Comparison of ENCODE assay signal across 17 cellular contexts in the genomic region with DNA sequence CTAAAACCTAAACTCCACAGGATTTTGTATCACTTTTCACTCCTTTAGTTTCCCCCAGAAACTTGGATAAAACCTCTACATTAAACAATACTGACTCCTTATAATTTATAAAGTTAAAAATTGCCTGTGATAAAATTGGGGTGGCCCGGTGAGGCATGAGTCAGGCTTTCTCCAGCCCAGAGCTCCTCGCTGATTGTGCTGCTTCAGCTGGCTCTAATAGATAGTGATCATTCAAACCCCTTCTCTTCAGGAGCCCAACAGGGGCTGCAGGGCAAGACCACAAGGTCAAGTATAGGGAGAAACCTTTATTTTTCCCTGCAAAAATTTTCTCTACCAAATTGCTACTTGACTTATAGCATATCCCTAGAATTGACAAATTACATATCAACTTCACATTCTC.
DNase-seq lines count a peak whose midpoint lies in the region; ATAC-seq and TF ChIP-seq lines count a peak whose summit lies in the region.
"Had no signal": no experiment of that assay in that cellular context is flagged by ENCODE, and none has a peak within 500 bp of the region (broad histone marks: within the 10 kb centered on the region; RNA-seq: fewer than 3 reads in every experiment).

No MANE protein-coding gene starts in this region.

- TF ChIP-seq CTCF in GM23338 (conservative IDR thresholded peaks at IDR 0.05; ENCODE audit: low read depth in 2 of 2) (no peak), WTC11 (IDR thresholded peaks at IDR 0.05) (no peak), glutamatergic neuron (IDR thresholded peaks at IDR 0.05; ENCODE audit: partially characterized antibody, unreplicated experiment) (no peak), gastrocnemius medialis (IDR thresholded peaks at IDR 0.05 in 4 of 5, conservative IDR thresholded peaks at IDR 0.05 in 1 of 5) (no peak)

- CTCF ChIA-PET in WTC11 (lab: Charles Lee), result interaction anchor here (1.0 kb wide), 1 partner anchor 635 kb away, joined by 3 read pairs; no protein-coding TSS in a partner anchor

- no peaks in the 10 kb centered on the region for H4K20me1 ChIP-seq in GM23338 (replicated peaks; ENCODE audit: insufficient read depth)

- intact Hi-C loops in gastrocnemius medialis (cut with DNase I; ENCODE audit: low total_unique reads), result loop anchor here (5.0 kb wide), 3 partner anchors 39 to 549 kb away; partner anchors contain the start of gene TBC1D5

- no peaks in the 10 kb centered on the region for H3K36me3 ChIP-seq in GM23338 (ENCODE audit: insufficient read depth)
- H3K36me3 ChIP-seq in gastrocnemius medialis, result no peaks in the 10 kb centered on the region

- H3K4me3 Mint-ChIP-seq in GM23338, result no peak overlapping the region
- no peak overlapping the region for H3K4me3 Mint-ChIP-seq in WTC11
- H3K4me3 Mint-ChIP-seq in glutamatergic neuron (ENCODE audit: unreplicated experiment), result no peak overlapping the region
- H3K4me3 Mint-ChIP-seq: CD4-positive, alpha-beta T cell had no signal

- no peak overlapping the region for H2AFZ ChIP-seq in GM23338

- peaks cover 2% of the 10 kb centered on the region for H3K27me3 Mint-ChIP-seq in GM23338 (ENCODE audit: insufficient read depth, low read depth, poor library complexity)
- no peaks in the 10 kb centered on the region for H3K27me3 Mint-ChIP-seq in WTC11 (ENCODE audit: low read depth)
- H3K27me3 Mint-ChIP-seq in glutamatergic neuron (ENCODE audit: unreplicated experiment), result no peaks in the 10 kb centered on the region
- H3K27me3 Mint-ChIP-seq: CD4-positive, alpha-beta T cell had no signal

- POLR2A ChIA-PET in WTC11 (lab: Charles Lee), result no interaction called here

- H3K4me1 ChIP-seq in GM23338 (ENCODE audit: insufficient read depth), result peaks cover 7% of the 10 kb centered on the region
- peaks cover 41 to 50% of the 10 kb centered on the region in 2 donors for H3K4me1 ChIP-seq in gastrocnemius medialis

- no peaks in the 10 kb centered on the region for H3K9me3 Mint-ChIP-seq in GM23338
- H3K9me3 Mint-ChIP-seq in WTC11, result no peaks in the 10 kb centered on the region
- H3K9me3 Mint-ChIP-seq in glutamatergic neuron (ENCODE audit: unreplicated experiment), result no peaks in the 10 kb centered on the region
- H3K9me3 Mint-ChIP-seq: CD4-positive, alpha-beta T cell had no signal

- no peak overlapping the region for H3K27ac ChIP-seq in GM23338 (ENCODE audit: low read depth)
- peak overlapping the region; percentile 59 to 86 (median 85) for H3K27ac ChIP-seq in gastrocnemius medialis
- H3K27ac ChIP-seq: SK-N-MC had no signal

- no peaks in the 10 kb centered on the region for H3K79me2 ChIP-seq in GM23338 (replicated peaks; ENCODE audit: insufficient read depth)

- H3K27ac Mint-ChIP-seq in GM23338, result peak overlapping the region; percentile 74
- H3K27ac Mint-ChIP-seq in WTC11, result no peak overlapping the region
- peak overlapping the region; percentile 8 for H3K27ac Mint-ChIP-seq in glutamatergic neuron (ENCODE audit: unreplicated experiment)
- H3K27ac Mint-ChIP-seq: CD4-positive, alpha-beta T cell had no signal

- H3K9me3 ChIP-seq in gastrocnemius medialis, result no peaks in the 10 kb centered on the region

- H3K4me3 ChIP-seq in GM23338 (no peak overlapping the region), gastrocnemius medialis (no peak overlapping the region)
- H3K4me3 ChIP-seq: SK-N-MC had no signal

- ATAC-seq in GM23338 (peak; percentile 57), WTC11 (peak; percentile 41; the same call in 1 of the 2 replicates), gastrocnemius medialis (no peak), GM21515 (IDR thresholded peaks at IDR 0.05; ENCODE audit: unreplicated experiment) (no peak)

- in situ Hi-C loops in gastrocnemius medialis (cut with MboI; ENCODE audit: low sequenced_read_pairs in 4 of 4), result loop anchor here in 1 of 4 donors (25.0 kb wide), 1 partner anchor 906 kb away; no protein-coding TSS in a partner anchor

- no peak for DNase-seq in GM23338 (ENCODE audit: low spot score)
- DNase-seq in WTC11 (ENCODE audit: low spot score), result no peak
- DNase-seq in glutamatergic neuron, result no peak
- no peak for DNase-seq in gastrocnemius medialis
- DNase-seq in activated CD4-positive, alpha-beta T cell treated with anti-CD3 and anti-CD28 coated beads for 4 hours, result no peak
- no peak for DNase-seq in LoVo (ENCODE audit: low spot score)
- DNase-seq in central memory CD4-positive, alpha-beta T cell, result no peak
- DNase-seq: CD4-positive, alpha-beta T cell; NCI-H1105; NCI-H1436 treated with DMSO at 0.1 percent for 48 hours; NCI-H187 treated with DMSO at 0.1 percent for 48 hours; NCI-H2171 treated with DMSO at 0.1 percent for 48 hours; NCI-H524 treated with DMSO at 0.1 percent for 48 hours; NCI-H82; SIG-M5 had no signal

- TF ChIP-seq POLR2A in gastrocnemius medialis (IDR thresholded peaks at IDR 0.05), result no peak

- H3K4me1 Mint-ChIP-seq in GM23338 (peaks cover 26% of the 10 kb centered on the region; the same call in 2 of the 3 replicates), WTC11 (peaks cover 27% of the 10 kb centered on the region), glutamatergic neuron (ENCODE audit: low read depth, unreplicated experiment) (peaks cover 23% of the 10 kb centered on the region)

- H3K4me2 ChIP-seq in GM23338, result 0 out of 2 replicates have a peak overlapping the region, but pooled peaks have one; percentile 6

- H3F3A ChIP-seq in GM23338 (replicated peaks; ENCODE audit: low read depth), result no peaks in the 10 kb centered on the region

- H3K27me3 ChIP-seq in GM23338 (ENCODE audit: insufficient read depth) (no peaks in the 10 kb centered on the region), gastrocnemius medialis (no peaks in the 10 kb centered on the region)

- H3K36me3 Mint-ChIP-seq in GM23338 (ENCODE audit: low read depth), result no peaks in the 10 kb centered on the region
- H3K36me3 Mint-ChIP-seq in WTC11, result no peaks in the 10 kb centered on the region
- no peaks in the 10 kb centered on the region for H3K36me3 Mint-ChIP-seq in glutamatergic neuron (ENCODE audit: unreplicated experiment)

- no peaks in the 10 kb centered on the region for H3K9me2 ChIP-seq in GM23338 (ENCODE audit: insufficient read depth)

TF ChIP-seq in GM23338, 12 proteins besides CTCF, POLR2A, EP300 and RAD21:
- TF ChIP-seq NANOG (IDR thresholded peaks at IDR 0.05; ENCODE audit: borderline replicate concordance), result no peak
- TF ChIP-seq, protein P1, sequence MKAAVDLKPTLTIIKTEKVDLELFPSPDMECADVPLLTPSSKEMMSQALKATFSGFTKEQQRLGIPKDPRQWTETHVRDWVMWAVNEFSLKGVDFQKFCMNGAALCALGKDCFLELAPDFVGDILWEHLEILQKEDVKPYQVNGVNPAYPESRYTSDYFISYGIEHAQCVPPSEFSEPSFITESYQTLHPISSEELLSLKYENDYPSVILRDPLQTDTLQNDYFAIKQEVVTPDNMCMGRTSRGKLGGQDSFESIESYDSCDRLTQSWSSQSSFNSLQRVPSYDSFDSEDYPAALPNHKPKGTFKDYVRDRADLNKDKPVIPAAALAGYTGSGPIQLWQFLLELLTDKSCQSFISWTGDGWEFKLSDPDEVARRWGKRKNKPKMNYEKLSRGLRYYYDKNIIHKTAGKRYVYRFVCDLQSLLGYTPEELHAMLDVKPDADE (IDR thresholded peaks at IDR 0.05), result no peak
TF ChIP-seq in GM23338: peak in this region for 0.

TF ChIP-seq in WTC11, 78 proteins besides CTCF, POLR2A, EP300 and RAD21 (continues in another document):
- TF ChIP-seq, protein P2, sequence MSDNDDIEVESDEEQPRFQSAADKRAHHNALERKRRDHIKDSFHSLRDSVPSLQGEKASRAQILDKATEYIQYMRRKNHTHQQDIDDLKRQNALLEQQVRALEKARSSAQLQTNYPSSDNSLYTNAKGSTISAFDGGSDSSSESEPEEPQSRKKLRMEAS (CRISPR knock-in tag; IDR thresholded peaks at IDR 0.05), result no peak
- TF ChIP-seq ZNF121 (CRISPR knock-in tag; IDR thresholded peaks at IDR 0.05), result no peak
- TF ChIP-seq JUN (CRISPR knock-in tag; IDR thresholded peaks at IDR 0.05), result no peak
- TF ChIP-seq, protein P3, sequence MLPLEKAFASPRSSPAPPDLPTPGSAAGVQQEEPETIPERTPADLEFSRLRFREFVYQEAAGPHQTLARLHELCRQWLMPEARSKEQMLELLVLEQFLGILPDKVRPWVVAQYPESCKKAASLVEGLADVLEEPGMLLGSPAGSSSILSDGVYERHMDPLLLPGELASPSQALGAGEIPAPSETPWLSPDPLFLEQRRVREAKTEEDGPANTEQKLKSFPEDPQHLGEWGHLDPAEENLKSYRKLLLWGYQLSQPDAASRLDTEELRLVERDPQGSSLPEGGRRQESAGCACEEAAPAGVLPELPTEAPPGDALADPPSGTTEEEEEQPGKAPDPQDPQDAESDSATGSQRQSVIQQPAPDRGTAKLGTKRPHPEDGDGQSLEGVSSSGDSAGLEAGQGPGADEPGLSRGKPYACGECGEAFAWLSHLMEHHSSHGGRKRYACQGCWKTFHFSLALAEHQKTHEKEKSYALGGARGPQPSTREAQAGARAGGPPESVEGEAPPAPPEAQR (CRISPR knock-in tag; IDR thresholded peaks at IDR 0.05), result no peak
- TF ChIP-seq, protein P4, sequence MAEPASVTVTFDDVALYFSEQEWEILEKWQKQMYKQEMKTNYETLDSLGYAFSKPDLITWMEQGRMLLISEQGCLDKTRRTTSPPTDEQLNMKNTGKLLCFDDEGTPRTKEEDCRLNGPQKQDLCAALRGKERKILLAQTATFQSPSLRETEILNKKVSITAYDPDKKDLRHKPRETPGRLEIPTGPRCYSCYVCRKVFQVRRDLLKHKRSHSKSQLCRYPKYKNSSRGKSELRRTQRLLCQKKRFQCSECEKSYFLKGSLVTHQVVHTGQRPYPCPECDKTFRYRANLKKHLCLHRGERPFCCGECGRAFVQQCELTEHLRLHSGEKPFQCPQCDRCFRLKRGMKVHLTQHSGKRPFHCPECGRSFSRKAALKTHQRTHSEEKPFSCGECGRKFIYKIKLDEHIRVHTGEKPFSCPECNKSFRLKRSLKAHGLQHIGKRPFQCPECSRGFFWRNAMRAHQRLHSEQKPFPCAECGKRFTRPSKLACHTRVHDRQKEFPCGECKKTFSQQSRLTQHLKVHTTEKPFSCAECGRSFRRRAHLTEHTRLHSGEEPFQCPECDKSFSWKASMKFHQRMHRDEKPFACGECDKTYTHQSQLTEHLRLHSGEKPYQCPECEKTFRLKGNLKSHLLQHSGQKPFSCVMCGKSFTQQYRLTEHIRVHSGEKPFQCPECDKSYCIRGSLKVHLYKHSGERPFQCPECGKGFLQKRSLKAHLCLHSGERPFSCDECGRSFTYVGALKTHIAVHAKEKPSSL (CRISPR knock-in tag; conservative IDR thresholded peaks at IDR 0.05), result no peak
- TF ChIP-seq, protein P5, sequence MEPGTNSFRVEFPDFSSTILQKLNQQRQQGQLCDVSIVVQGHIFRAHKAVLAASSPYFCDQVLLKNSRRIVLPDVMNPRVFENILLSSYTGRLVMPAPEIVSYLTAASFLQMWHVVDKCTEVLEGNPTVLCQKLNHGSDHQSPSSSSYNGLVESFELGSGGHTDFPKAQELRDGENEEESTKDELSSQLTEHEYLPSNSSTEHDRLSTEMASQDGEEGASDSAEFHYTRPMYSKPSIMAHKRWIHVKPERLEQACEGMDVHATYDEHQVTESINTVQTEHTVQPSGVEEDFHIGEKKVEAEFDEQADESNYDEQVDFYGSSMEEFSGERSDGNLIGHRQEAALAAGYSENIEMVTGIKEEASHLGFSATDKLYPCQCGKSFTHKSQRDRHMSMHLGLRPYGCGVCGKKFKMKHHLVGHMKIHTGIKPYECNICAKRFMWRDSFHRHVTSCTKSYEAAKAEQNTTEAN (CRISPR knock-in tag; IDR thresholded peaks at IDR 0.05), result no peak
- no peak for TF ChIP-seq ZNF232 (CRISPR knock-in tag; IDR thresholded peaks at IDR 0.05)

Comparison
In these comparisons a context has a peak if more than half of its experiments do, and no peak if none do; other contexts are left out.
1. ATAC-seq: peak in GM23338 (single experiment) and WTC11 (single experiment); none in gastrocnemius medialis (0 of 2) and GM21515 (single experiment).